Comparison of ENCODE assay signal across 1 cellular context in the genomic region with DNA sequence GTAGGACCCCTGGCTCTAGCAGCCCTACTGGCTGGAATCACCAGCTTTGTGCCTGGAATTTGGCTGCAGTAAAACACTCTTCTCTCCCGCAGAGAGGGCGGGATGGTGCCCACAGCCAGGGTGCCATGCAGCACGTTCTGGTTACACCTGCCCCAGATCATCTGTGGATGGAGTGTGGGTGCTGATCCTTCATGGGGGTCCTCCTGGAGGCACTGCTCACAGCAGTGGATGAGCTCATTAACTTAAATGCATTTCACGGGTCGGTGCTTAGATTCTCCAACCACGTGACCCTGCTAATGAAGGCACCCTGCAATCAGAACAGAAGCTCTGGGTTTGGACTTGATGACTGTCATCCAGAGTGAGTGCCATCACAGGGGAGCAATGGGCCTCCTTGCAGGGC.
TF ChIP-seq lines count a peak whose summit lies in the region.

No MANE protein-coding gene starts in this region.

TF ChIP-seq in K562, 482 proteins besides CTCF, POLR2A, EP300 and RAD21 (continued from another document):
- TF ChIP-seq TFE3 (CRISPR knock-in tag; IDR thresholded peaks at IDR 0.05) (peak; percentile 67), ARID3A (IDR thresholded peaks at IDR 0.05; ENCODE audit: borderline replicate concordance, low read depth, low read length) (no peak), CBX5 (IDR thresholded peaks at IDR 0.05; ENCODE audit: borderline replicate concordance, low read depth) (no peak), TAF15 (IDR thresholded peaks at IDR 0.05; ENCODE audit: low read depth, low read length) (no peak), USF2 (CRISPR knock-in tag; IDR thresholded peaks at IDR 0.05) (peak; percentile 52), ATF4 (CRISPR knock-in tag; IDR thresholded peaks at IDR 0.05) (no peak), POU5F1 (IDR thresholded peaks at IDR 0.05; ENCODE audit: borderline replicate concordance, low read depth, low read length, partially characterized antibody) (no peak), PURB (CRISPR knock-in tag; IDR thresholded peaks at IDR 0.05; ENCODE audit: low read depth) (no peak), NCOA2 (IDR thresholded peaks at IDR 0.05; ENCODE audit: partially characterized antibody in 2 of 2) (no peak), YY1 (IDR thresholded peaks at IDR 0.05; ENCODE audit: borderline replicate concordance in 1 of 3, control insufficient read depth in 1 of 3, extremely low read depth in 1 of 3, insufficient read depth in 3 of 3, insufficient read length in 1 of 3, insufficient replicate concordance in 2 of 3, low read depth in 1 of 3, low read length in 2 of 3) (no peak), NEUROD1 (IDR thresholded peaks at IDR 0.05; ENCODE audit: borderline replicate concordance, low read depth, low read length, partially characterized antibody) (no peak)
- TF ChIP-seq, protein P1, sequence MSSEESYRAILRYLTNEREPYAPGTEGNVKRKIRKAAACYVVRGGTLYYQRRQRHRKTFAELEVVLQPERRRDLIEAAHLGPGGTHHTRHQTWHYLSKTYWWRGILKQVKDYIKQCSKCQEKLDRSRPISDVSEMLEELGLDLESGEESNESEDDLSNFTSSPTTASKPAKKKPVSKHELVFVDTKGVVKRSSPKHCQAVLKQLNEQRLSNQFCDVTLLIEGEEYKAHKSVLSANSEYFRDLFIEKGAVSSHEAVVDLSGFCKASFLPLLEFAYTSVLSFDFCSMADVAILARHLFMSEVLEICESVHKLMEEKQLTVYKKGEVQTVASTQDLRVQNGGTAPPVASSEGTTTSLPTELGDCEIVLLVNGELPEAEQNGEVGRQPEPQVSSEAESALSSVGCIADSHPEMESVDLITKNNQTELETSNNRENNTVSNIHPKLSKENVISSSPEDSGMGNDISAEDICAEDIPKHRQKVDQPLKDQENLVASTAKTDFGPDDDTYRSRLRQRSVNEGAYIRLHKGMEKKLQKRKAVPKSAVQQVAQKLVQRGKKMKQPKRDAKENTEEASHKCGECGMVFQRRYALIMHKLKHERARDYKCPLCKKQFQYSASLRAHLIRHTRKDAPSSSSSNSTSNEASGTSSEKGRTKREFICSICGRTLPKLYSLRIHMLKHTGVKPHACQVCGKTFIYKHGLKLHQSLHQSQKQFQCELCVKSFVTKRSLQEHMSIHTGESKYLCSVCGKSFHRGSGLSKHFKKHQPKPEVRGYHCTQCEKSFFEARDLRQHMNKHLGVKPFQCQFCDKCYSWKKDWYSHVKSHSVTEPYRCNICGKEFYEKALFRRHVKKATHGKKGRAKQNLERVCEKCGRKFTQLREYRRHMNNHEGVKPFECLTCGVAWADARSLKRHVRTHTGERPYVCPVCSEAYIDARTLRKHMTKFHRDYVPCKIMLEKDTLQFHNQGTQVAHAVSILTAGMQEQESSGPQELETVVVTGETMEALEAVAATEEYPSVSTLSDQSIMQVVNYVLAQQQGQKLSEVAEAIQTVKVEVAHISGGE (CRISPR knock-in tag; IDR thresholded peaks at IDR 0.05), result no peak
- TF ChIP-seq, protein P2, sequence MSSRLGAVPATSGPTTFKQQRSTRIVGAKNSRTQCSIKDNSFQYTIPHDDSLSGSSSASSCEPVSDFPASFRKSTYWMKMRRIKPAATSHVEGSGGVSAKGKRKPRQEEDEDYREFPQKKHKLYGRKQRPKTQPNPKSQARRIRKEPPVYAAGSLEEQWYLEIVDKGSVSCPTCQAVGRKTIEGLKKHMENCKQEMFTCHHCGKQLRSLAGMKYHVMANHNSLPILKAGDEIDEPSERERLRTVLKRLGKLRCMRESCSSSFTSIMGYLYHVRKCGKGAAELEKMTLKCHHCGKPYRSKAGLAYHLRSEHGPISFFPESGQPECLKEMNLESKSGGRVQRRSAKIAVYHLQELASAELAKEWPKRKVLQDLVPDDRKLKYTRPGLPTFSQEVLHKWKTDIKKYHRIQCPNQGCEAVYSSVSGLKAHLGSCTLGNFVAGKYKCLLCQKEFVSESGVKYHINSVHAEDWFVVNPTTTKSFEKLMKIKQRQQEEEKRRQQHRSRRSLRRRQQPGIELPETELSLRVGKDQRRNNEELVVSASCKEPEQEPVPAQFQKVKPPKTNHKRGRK (tag; IDR thresholded peaks at IDR 0.05), result no peak
- TF ChIP-seq, protein P3, sequence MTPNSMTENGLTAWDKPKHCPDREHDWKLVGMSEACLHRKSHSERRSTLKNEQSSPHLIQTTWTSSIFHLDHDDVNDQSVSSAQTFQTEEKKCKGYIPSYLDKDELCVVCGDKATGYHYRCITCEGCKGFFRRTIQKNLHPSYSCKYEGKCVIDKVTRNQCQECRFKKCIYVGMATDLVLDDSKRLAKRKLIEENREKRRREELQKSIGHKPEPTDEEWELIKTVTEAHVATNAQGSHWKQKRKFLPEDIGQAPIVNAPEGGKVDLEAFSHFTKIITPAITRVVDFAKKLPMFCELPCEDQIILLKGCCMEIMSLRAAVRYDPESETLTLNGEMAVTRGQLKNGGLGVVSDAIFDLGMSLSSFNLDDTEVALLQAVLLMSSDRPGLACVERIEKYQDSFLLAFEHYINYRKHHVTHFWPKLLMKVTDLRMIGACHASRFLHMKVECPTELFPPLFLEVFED (CRISPR knock-in tag; conservative IDR thresholded peaks at IDR 0.05), result no peak
